In the genomic region with DNA sequence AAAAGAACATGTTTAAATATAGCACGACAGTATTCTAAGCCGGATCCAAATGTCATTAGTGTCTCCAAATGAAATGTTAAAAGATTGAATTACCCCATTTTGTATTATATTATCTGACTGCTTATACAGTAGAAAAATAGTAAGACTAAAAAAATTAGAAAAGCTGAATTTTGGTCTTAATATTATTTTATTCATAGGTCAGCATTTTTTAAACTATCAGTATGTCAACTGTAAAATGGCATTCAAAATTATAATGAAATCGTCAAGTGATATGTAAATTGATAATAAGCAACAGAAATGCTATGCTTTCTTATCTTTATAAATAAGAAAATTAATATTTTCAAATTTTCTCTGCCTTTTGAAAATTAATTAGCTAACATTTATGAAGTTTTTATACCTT, we compare ENCODE assay signal across 27 cellular contexts.
"Had no signal": no experiment of that assay in that cellular context is flagged by ENCODE, and none has a peak within 500 bp of the region (broad histone marks: within the 10 kb centered on the region; RNA-seq: fewer than 3 reads in every experiment).

No MANE protein-coding gene starts in this region.

- H3K4me3 ChIP-seq: pancreas, psoas muscle, skin epidermis, smooth muscle cell, suprapubic skin, testis, tibial artery, transverse colon, upper lobe of right lung, uterus had no signal

- H3K4me2 ChIP-seq: smooth muscle cell had no signal

- H3K27me3 ChIP-seq: neutrophil, pancreas, suprapubic skin, testis, tibial artery, transverse colon, upper lobe of right lung, uterus had no signal

- ATAC-seq: naive thymus-derived CD8-positive, alpha-beta T cell; natural killer cell treated with Interleukin-12 subunit alpha and Interleukin-12 subunit beta and Interleukin-15 and Interleukin-18, amount 100 ng/mL, for 72 hours; pancreas; psoas muscle; right cardiac atrium; sciatic nerve; stimulated activated memory B cell treated with anti-CD40 and anti-IgM and Interleukin-4, amounts not matched to agents 10 μg/mL and 1 μg/mL and 100 μg/mL, for 72 hours; stimulated activated naive CD8-positive, alpha-beta T cell treated with anti-CD3 and anti-CD28 coated beads, Interleukin-15, amount 100 ng/mL, for 72 hours; stimulated activated naive CD8-positive, alpha-beta T cell treated with anti-CD3 and anti-CD28 coated beads, Interleukin-15, Interleukin-2, amounts not matched to agents 100 U/mL and 50 U/mL, for 24 hours; upper lobe of right lung had no signal

- H3K9me3 ChIP-seq: neutrophil, suprapubic skin, testis, tibial artery, transverse colon, upper lobe of right lung, uterus had no signal

- H3K4me1 ChIP-seq: psoas muscle, suprapubic skin, testis, tibial artery, transverse colon, upper lobe of right lung, uterus had no signal

- DNase-seq: naive B cell; naive thymus-derived CD8-positive, alpha-beta T cell; nephron progenitor cell; nucleus accumbens; pancreas; psoas muscle; right cardiac atrium; stimulated activated CD4-positive, alpha-beta T cell treated with anti-CD3 and anti-CD28 coated beads, Interleukin-1b, Interleukin-23, amount 100 ng/mL, for 48 hours; stimulated activated CD4-positive, alpha-beta T cell treated with anti-CD3 and anti-CD28 coated beads, Interleukin-4, amount 100 ng/mL, for 1 hour; stimulated activated CD4-positive, alpha-beta T cell treated with anti-CD3 and anti-CD28 coated beads, Interleukin-4, amount 100 ng/mL, for 4 hours; stimulated activated CD8-positive, alpha-beta memory T cell treated with anti-CD3 and anti-CD28 coated beads, Interleukin-4, amount 100 ng/mL, for 48 hours; stimulated activated naive CD4-positive, alpha-beta T cell; stimulated activated naive CD8-positive, alpha-beta T cell treated with anti-CD3 and anti-CD28 coated beads, Interleukin-15, amount 100 ng/mL, for 72 hours; stimulated activated naive CD8-positive, alpha-beta T cell treated with anti-CD3 and anti-CD28 coated beads, Interleukin-15, Interleukin-2, amounts not matched to agents 100 U/mL and 50 U/mL, for 24 hours; substantia nigra; testis; tibial artery; transverse colon; upper lobe of right lung; uterus had no signal

- H3K36me3 ChIP-seq: neutrophil, pancreas, suprapubic skin, tibial artery, transverse colon, upper lobe of right lung, uterus had no signal

- FAIRE-seq: pancreas had no signal

- H3K27ac ChIP-seq: neutrophil, pancreas, psoas muscle, skin epidermis, suprapubic skin, testis, tibial artery, transverse colon, upper lobe of right lung, uterus had no signal
